In genomic region chr2:112682101-112682500, GRCh38 we compare ENCODE assay signal across 2 cellular contexts.
TF ChIP-seq lines count a peak whose summit lies in the region.

No MANE protein-coding gene starts in this region.

TF ChIP-seq in GM23338, 12 proteins besides CTCF, POLR2A, EP300 and RAD21:
- TF ChIP-seq ZNF462 (CRISPR knock-in tag; IDR thresholded peaks at IDR 0.05) (no peak), JUNB (IDR thresholded peaks at IDR 0.05; ENCODE audit: unreplicated experiment) (no peak), CREB1 (CRISPR knock-in tag; IDR thresholded peaks at IDR 0.05; ENCODE audit: low read depth) (no peak), EZH2phosphoT487 (IDR thresholded peaks at IDR 0.05; ENCODE audit: unreplicated experiment) (no peak), REST (IDR thresholded peaks at IDR 0.05; ENCODE audit: unreplicated experiment) (no peak), ETS1 (IDR thresholded peaks at IDR 0.05) (no peak), POLR2AphosphoS5 (IDR thresholded peaks at IDR 0.05; ENCODE audit: low read depth) (no peak)

TF ChIP-seq in HepG2, 621 proteins besides CTCF, POLR2A, EP300 and RAD21:
- no peak for TF ChIP-seq IRF9 (CRISPR knock-in tag; IDR thresholded peaks at IDR 0.05; ENCODE audit: borderline replicate concordance)
- no peak for TF ChIP-seq ZNF720 (CRISPR knock-in tag; IDR thresholded peaks at IDR 0.05)
- no peak for TF ChIP-seq ZNF230 (CRISPR knock-in tag; IDR thresholded peaks at IDR 0.05)
- no peak for TF ChIP-seq FOXO1 (CRISPR knock-in tag; IDR thresholded peaks at IDR 0.05)
- TF ChIP-seq RBAK (CRISPR knock-in tag; IDR thresholded peaks at IDR 0.05) = no peak
- no peak for TF ChIP-seq TCF7L2 (IDR thresholded peaks at IDR 0.05; ENCODE audit: low read depth, low read length)
- TF ChIP-seq KDM5A (IDR thresholded peaks at IDR 0.05; ENCODE audit: borderline replicate concordance, low read length) = no peak
- TF ChIP-seq SKIL (CRISPR knock-in tag; IDR thresholded peaks at IDR 0.05; ENCODE audit: borderline replicate concordance) = no peak
- TF ChIP-seq NRL (CRISPR knock-in tag; IDR thresholded peaks at IDR 0.05; ENCODE audit: borderline replicate concordance) = no peak
- no peak for TF ChIP-seq ZNF800 (CRISPR knock-in tag; IDR thresholded peaks at IDR 0.05)
- TF ChIP-seq SP140L (CRISPR knock-in tag; IDR thresholded peaks at IDR 0.05; ENCODE audit: borderline replicate concordance) = no peak
- TF ChIP-seq ZSCAN20 (CRISPR knock-in tag; IDR thresholded peaks at IDR 0.05; ENCODE audit: borderline replicate concordance) = no peak
- TF ChIP-seq KDM5B (CRISPR knock-in tag; IDR thresholded peaks at IDR 0.05; ENCODE audit: borderline replicate concordance) = no peak
- TF ChIP-seq CBX5 (CRISPR knock-in tag; IDR thresholded peaks at IDR 0.05; ENCODE audit: borderline replicate concordance) = no peak
- no peak for TF ChIP-seq ZSCAN12 (CRISPR knock-in tag; IDR thresholded peaks at IDR 0.05)
- TF ChIP-seq ZBTB40 (IDR thresholded peaks at IDR 0.05) = no peak
- no peak for TF ChIP-seq ZBTB40 (CRISPR knock-in tag; IDR thresholded peaks at IDR 0.05)
- TF ChIP-seq TBX3 (IDR thresholded peaks at IDR 0.05; ENCODE audit: borderline replicate concordance) = no peak
- TF ChIP-seq RELA (CRISPR knock-in tag; IDR thresholded peaks at IDR 0.05) = no peak
- TF ChIP-seq ZNF609 (CRISPR knock-in tag; IDR thresholded peaks at IDR 0.05; ENCODE audit: borderline replicate concordance) = no peak
- no peak for TF ChIP-seq HINFP (CRISPR knock-in tag; IDR thresholded peaks at IDR 0.05; ENCODE audit: low read depth)
TF ChIP-seq in HepG2: peak in this region for 0.
